ENCODE assay signal across 20 cellular contexts in the genomic region with DNA sequence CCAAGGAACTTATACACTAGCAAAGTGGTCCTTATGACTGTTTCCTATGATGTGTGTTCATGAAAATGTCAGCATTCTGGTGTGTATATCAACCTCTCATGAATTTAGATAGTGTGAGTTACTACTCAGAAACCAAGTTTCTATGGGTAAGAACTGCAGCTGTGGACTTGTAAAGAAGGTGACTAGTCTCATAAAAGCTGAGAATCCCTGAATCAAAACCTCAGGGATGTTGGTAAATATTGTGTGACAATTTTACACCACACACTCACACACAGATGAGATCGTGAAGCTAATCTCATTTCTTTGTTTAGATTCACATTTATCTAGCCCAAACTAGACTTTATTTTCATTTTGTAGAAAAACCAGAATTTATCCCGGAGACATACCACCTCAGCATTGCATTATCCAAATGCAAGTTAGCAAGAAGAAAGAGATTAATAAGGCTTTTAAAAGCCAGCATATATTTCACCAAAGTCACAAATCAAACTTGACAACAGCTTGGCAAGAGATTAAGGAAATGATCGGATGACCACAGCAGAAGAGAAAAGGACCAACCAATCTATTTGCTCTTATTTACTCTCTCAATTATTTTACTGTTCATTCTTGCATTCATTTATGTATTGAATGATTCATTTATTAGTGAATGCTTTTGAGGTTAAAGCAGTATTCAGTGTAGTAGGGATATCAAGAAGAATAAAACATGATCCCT.
DNase-seq lines count a peak whose midpoint lies in the region; FAIRE-seq and TF ChIP-seq lines count a peak whose summit lies in the region.
"Had no signal": no experiment of that assay in that cellular context is flagged by ENCODE, and none has a peak within 500 bp of the region (broad histone marks: within the 10 kb centered on the region; RNA-seq: fewer than 3 reads in every experiment).

No MANE protein-coding gene starts in this region.

- no peak overlapping the region for H3K9ac ChIP-seq in astrocyte (ENCODE audit: low read length)

- H3K4me3 Mint-ChIP-seq in astrocyte (ENCODE audit: unreplicated experiment) (no peak overlapping the region), type B pancreatic cell (peak overlapping the region; percentile 13), osteocyte (ENCODE audit: unreplicated experiment) (no peak overlapping the region)
- H3K4me3 Mint-ChIP-seq: CD14-positive monocyte, GM23338 had no signal

- H3K36me3 Mint-ChIP-seq in astrocyte (ENCODE audit: low read depth, unreplicated experiment), result no peaks in the 10 kb centered on the region
- H3K36me3 Mint-ChIP-seq in type B pancreatic cell, result peaks cover 5% of the 10 kb centered on the region
- peaks cover 2% of the 10 kb centered on the region for H3K36me3 Mint-ChIP-seq in osteocyte (ENCODE audit: unreplicated experiment)

- no peaks in the 10 kb centered on the region for H3K27me3 ChIP-seq in astrocyte (ENCODE audit: insufficient read depth, low read length)

- H3K9me3 Mint-ChIP-seq in astrocyte (ENCODE audit: unreplicated experiment), result no peaks in the 10 kb centered on the region
- no peaks in the 10 kb centered on the region for H3K9me3 Mint-ChIP-seq in type B pancreatic cell
- peaks cover under 1% of the 10 kb centered on the region for H3K9me3 Mint-ChIP-seq in osteocyte (ENCODE audit: unreplicated experiment)
- H3K9me3 Mint-ChIP-seq: GM23338 had no signal

- no peak overlapping the region for H3K4me3 ChIP-seq in astrocyte (ENCODE audit: insufficient read depth, low read depth, low read length)
- H3K4me3 ChIP-seq: GM23338 had no signal

- no peaks in the 10 kb centered on the region for H4K20me1 ChIP-seq in astrocyte (ENCODE audit: insufficient read depth, low read length)

- H2AFZ ChIP-seq in astrocyte (ENCODE audit: low read depth, low read length), result no peak overlapping the region
- H2AFZ ChIP-seq: GM23338 had no signal

- no peaks in the 10 kb centered on the region for H3K36me3 ChIP-seq in astrocyte (ENCODE audit: insufficient read depth, low read length)

- no peaks in the 10 kb centered on the region for H3K9me3 ChIP-seq in astrocyte (ENCODE audit: insufficient read depth, low read depth, low read length)

- H3K27me3 Mint-ChIP-seq in astrocyte (ENCODE audit: low read depth, unreplicated experiment) (no peaks in the 10 kb centered on the region), type B pancreatic cell (no peaks in the 10 kb centered on the region), osteocyte (ENCODE audit: unreplicated experiment) (no peaks in the 10 kb centered on the region)

- H3K27ac Mint-ChIP-seq in astrocyte (ENCODE audit: unreplicated experiment) (peak overlapping the region; percentile 49), type B pancreatic cell (peak overlapping the region; percentile 67), osteocyte (ENCODE audit: unreplicated experiment) (no peak overlapping the region)

- DNase-seq in NCI-H82 (lab: John Stamatoyannopoulos, UW), result peak; percentile 21
- DNase-seq in NCI-H82 treated with DMSO at 0.1 percent for 48 hours (lab: John Stamatoyannopoulos, UW; ENCODE audit: unreplicated experiment), result no peak
- peak; percentile 24 for DNase-seq in NCI-H226
- DNase-seq in astrocyte (ENCODE audit: low read depth), result peak; percentile 70
- no peak for DNase-seq in type B pancreatic cell (ENCODE audit: extremely low spot score, unreplicated experiment)
- no peak for DNase-seq in iPS-NIHi7 (ENCODE audit: extremely low spot score)
- DNase-seq in osteocyte (ENCODE audit: extremely low spot score, unreplicated experiment), result no peak
- DNase-seq in HuH-7.5 (ENCODE audit: low spot score), result no peak
- DNase-seq: GDM1; HCEC 1CT; KBM-7; NCI-H1048; NCI-H1436; NCI-H1930; NCI-H526 treated with DMSO at 0.1 percent for 48 hours; NK-92 treated with Interleukin-12 subunit alpha and Interleukin-12 subunit beta, amount 100 ng/mL, for 24 hours had no signal

- H3K4me1 ChIP-seq in astrocyte (ENCODE audit: insufficient read depth, low read length), result peaks cover 10% of the 10 kb centered on the region

- peaks cover 7% of the 10 kb centered on the region for H3K79me2 ChIP-seq in astrocyte (ENCODE audit: insufficient read depth, low read length)

- H3K4me1 Mint-ChIP-seq in astrocyte (ENCODE audit: low read depth, unreplicated experiment) (peaks cover 16% of the 10 kb centered on the region), type B pancreatic cell (ENCODE audit: unreplicated experiment) (peaks cover 40% of the 10 kb centered on the region), osteocyte (ENCODE audit: unreplicated experiment) (peaks cover 44% of the 10 kb centered on the region)

- FAIRE-seq in astrocyte (lab: Jason Lieb, UNC), result no peak
- FAIRE-seq: RCC 7860 had no signal

- H3K4me2 ChIP-seq in astrocyte (ENCODE audit: low read length), result peak overlapping the region; percentile 15

- H3K27ac ChIP-seq in astrocyte (ENCODE audit: low read depth, low read length), result no peak overlapping the region
- H3K27ac ChIP-seq: 22Rv1 had no signal

- TF ChIP-seq CTCF in astrocyte (IDR thresholded peaks at IDR 0.05; ENCODE audit: insufficient read depth, low read depth, low read length) (no peak), type B pancreatic cell (conservative IDR thresholded peaks at IDR 0.05) (no peak), osteocyte (IDR thresholded peaks at IDR 0.05) (no peak)

Comparison
In these comparisons a context has a peak if more than half of its experiments do, and no peak if none do; other contexts are left out.
1. DNase-seq: peak in NCI-H82 (single experiment), NCI-H226 (single experiment) and astrocyte (single experiment); none in NCI-H82 treated with DMSO at 0.1 percent for 48 hours (single experiment), type B pancreatic cell (single experiment), iPS-NIHi7 (single experiment), osteocyte (single experiment) and HuH-7.5 (single experiment).